ENCODE assay signal across 8 cellular contexts in the genomic region with DNA sequence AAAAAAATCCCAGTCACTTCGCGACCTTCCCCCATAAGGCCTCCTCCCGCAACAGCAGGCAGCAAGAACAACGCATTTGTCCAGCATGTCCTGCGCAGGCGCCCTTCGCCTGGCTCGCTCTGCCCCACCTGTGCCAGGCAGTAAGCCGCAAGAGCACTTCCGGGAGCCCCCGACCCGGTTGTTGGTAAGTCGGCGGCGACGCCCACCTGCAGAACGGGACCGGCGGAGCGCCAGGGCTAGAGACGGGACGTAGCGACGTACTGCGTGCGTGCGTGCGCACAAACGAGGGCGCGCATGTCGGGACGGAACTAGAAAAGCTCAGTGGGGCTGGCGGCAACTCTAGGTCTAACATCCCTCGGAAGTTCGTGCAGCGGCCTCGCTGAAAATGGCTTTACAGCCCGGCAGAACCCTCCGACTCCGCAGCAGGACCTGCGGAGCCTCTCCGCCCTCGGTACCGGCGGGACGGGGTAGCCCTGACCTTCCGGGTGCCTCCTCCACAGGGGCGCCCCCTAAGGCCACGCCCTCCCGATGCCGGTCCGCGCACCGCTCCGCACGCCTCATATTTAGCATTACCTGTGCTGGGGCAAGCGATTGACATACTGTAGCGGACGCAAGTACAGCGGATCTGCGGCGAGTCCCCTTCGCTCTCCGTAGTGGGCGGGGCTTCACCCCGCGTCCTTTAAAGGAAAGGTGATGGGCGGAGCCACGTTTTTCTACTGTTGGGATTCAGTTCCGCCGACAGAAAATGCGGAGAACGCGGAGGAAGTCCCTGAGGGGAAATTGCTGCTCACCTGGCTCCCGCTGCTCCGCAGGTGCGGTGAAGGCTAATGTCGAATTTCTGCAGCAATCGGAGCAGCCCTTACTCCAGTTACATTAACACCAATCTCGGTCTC. TPM values are rescaled to one million over a fixed set of nuclear protein-coding genes. Genes with fewer than 3 reads are reported as not detected.
DNase-seq lines count a peak whose midpoint lies in the region; ATAC-seq and TF ChIP-seq lines count a peak whose summit lies in the region.

A gene with protein sequence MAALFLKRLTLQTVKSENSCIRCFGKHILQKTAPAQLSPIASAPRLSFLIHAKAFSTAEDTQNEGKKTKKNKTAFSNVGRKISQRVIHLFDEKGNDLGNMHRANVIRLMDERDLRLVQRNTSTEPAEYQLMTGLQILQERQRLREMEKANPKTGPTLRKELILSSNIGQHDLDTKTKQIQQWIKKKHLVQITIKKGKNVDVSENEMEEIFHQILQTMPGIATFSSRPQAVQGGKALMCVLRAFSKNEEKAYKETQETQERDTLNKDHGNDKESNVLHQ (minus strand): TSS at position 629 of the 893 bp plus-strand sequence. CDS start 10,116 bp downstream, outside the sequence.

- CTCF ChIA-PET in activated B cell treated with CpG ODN at 0.5 μM for 24 hours (lab: Charles Lee), result interaction anchor here (1.0 to 2.1 kb wide), 2 partner anchors 24 to 33 kb away, joined by 3 to 13 read pairs; no protein-coding TSS in a partner anchor

- no peaks in the 10 kb centered on the region for H3K9me3 ChIP-seq in spleen

- H3K4me3 Mint-ChIP-seq in activated B cell treated with CpG ODN at 0.5 μM for 24 hours (peak within 1 kb of the TSS; percentile 96), immature natural killer cell (peak within 1 kb of the TSS; percentile 89 to 98 (median 95))

- ATAC-seq in GM18909 (IDR thresholded peaks at IDR 0.05; ENCODE audit: poor library complexity, unreplicated experiment) (peak; percentile 85), HG03175 (IDR thresholded peaks at IDR 0.05; ENCODE audit: unreplicated experiment) (peak; percentile 87), activated B cell treated with CpG ODN at 0.5 μM for 24 hours (ENCODE audit: low read depth) (peak; percentile 81)

- no peaks in the 10 kb centered on the region for H3K27me3 ChIP-seq in spleen (replicated peaks in 1 of 7)

- DNase-seq in AG08395 (ENCODE audit: low spot score) (peak; percentile 89), NCI-H226 (peak; percentile 81), activated B cell treated with CpG ODN at 0.5 μM for 24 hours (peak; percentile 89), caudate nucleus (lab: John Stamatoyannopoulos, UW) (peak; percentile 20 to 98 (median 88)), immature natural killer cell (peak; percentile 95 to 96 (median 95)), spleen (peak; percentile 99)

- peak in 2 of 3 donors; percentile 7 to 41 for TF ChIP-seq POLR2A in spleen (IDR thresholded peaks at IDR 0.05)

- peaks cover 0 to under 1% (median 0%) of the 10 kb centered on the region in 6 donors for H3K36me3 ChIP-seq in spleen

- no peak for TF ChIP-seq CTCF in activated B cell treated with CpG ODN at 0.5 μM for 24 hours (IDR thresholded peaks at IDR 0.05)
- TF ChIP-seq CTCF in spleen (IDR thresholded peaks at IDR 0.05 in 8 of 11, conservative IDR thresholded peaks at IDR 0.05 in 3 of 11), result peak in 6 of 11 experiments; percentile 18 to 39 (median 28)

- peak within 1 kb of the TSS; percentile 63 to 86 (median 72) for H3K4me3 ChIP-seq in spleen

- H3K36me3 Mint-ChIP-seq in activated B cell treated with CpG ODN at 0.5 μM for 24 hours (ENCODE audit: low read depth), result peaks cover 20% of the 10 kb centered on the region
- no peaks in the 10 kb centered on the region for H3K36me3 Mint-ChIP-seq in immature natural killer cell

- intact Hi-C loops in activated B cell treated with CpG ODN at 0.5 μM for 24 hours (cut with micrococcal nuclease) (loop anchor here (1.0 to 10.0 kb wide), 12 partner anchors 24 to 1265 kb away; a partner anchor contains a TSS), spleen (cut with DNase I; ENCODE audit: low total_unique reads) (loop anchor here (10.0 kb wide), 1 partner anchor 175 kb away; a partner anchor contains a TSS)

- H3K4me1 ChIP-seq in spleen, result peaks cover 27 to 72% (median 57%) of the 10 kb centered on the region in 6 donors

- H3K27ac Mint-ChIP-seq in activated B cell treated with CpG ODN at 0.5 μM for 24 hours (peak within 1 kb of the TSS; percentile 98), immature natural killer cell (peak within 1 kb of the TSS; percentile 92 to 99 (median 96))

- H3K27me3 Mint-ChIP-seq in activated B cell treated with CpG ODN at 0.5 μM for 24 hours, result no peaks in the 10 kb centered on the region
- H3K27me3 Mint-ChIP-seq in immature natural killer cell (ENCODE audit: low read depth in 3 of 3), result peaks cover 12 to 18% (median 12%) of the 10 kb centered on the region in 3 donors

- 0% methylated on average over 36 to 81 of the region's 81 CpGs for WGBS in spleen, 5 donors

- POLR2A ChIA-PET in activated B cell treated with CpG ODN at 0.5 μM for 24 hours (lab: Charles Lee), result interaction anchor here (0.7 to 6.5 kb wide), 21 partner anchors 8 to 1077 kb away, joined by 3 to 185 read pairs (median 5); a partner anchor contains a TSS

- H3K27ac ChIP-seq in caudate nucleus (ENCODE audit: low read depth, low read length) (peak within 1 kb of the TSS; percentile 98), spleen (peak within 1 kb of the TSS; percentile 96 to 100 (median 99))

- no peaks in the 10 kb centered on the region for H3K9me3 Mint-ChIP-seq in activated B cell treated with CpG ODN at 0.5 μM for 24 hours
- no peaks in the 10 kb centered on the region for H3K9me3 Mint-ChIP-seq in immature natural killer cell

- peaks cover 69% of the 10 kb centered on the region for H3K4me1 Mint-ChIP-seq in activated B cell treated with CpG ODN at 0.5 μM for 24 hours
- peaks cover 42 to 66% of the 10 kb centered on the region in 2 donors for H3K4me1 Mint-ChIP-seq in immature natural killer cell

RNA-seq across cellular contexts. Expression of the gene that starts here (rescaled TPM):
- 39.8 and 50.1 TPM in 2 replicates for total RNA-seq in activated B cell treated with CpG ODN at 0.5 μM for 24 hours
- polyA plus RNA-seq in immature natural killer cell, result 10 to 100 TPM; 55.0 to 77.7 (median 67.1) TPM
- total RNA-seq in spleen, result 10 to 100 TPM; 38.1 to 92.1 (median 46.8) TPM
- 10 to 100 TPM; 73.7 to 95.2 (median 79.6) TPM for polyA plus RNA-seq in spleen

Comparison
In these comparisons a context has a peak if more than half of its experiments do, and no peak if none do; other contexts are left out.
1. Peak in every context shown above with its lines: DNase-seq, ATAC-seq, H3K4me3 ChIP-seq and H3K27ac ChIP-seq.